17 cellular contexts compared by ENCODE assay signal in the genomic region with DNA sequence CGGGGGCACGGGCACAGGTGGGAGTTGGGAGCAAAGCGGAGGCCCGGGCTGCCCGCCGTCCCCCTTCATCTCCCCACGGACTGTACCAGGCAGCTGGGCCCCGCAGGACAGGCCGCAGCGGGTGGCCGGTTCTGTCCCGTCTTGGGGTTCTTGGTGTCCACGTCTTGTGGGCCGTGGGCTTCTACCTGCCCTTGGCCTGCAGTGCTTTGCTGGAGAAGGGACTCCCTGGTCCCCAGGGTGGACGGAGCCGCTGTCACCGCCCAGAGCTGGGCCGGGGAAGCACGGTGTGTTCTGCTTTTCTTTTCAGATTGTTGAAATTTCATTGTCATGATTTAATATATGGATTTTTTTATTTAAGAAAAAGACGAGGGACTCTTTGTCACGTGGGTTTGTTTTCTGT. TPM values are rescaled to one million over a fixed set of nuclear protein-coding genes. Genes with fewer than 3 reads are reported as not detected.
A peak's percentile ranks its signal among the peaks of the same experiment; 100 is the strongest.
DNase-seq lines count a peak whose midpoint lies in the region; ATAC-seq, FAIRE-seq and TF ChIP-seq lines count a peak whose summit lies in the region.
"Had no signal": no experiment of that assay in that cellular context is flagged by ENCODE, and none has a peak within 500 bp of the region (broad histone marks: within the 10 kb centered on the region; RNA-seq: fewer than 3 reads in every experiment).

No MANE protein-coding gene starts in this region.

- FAIRE-seq in A549 (lab: Jason Lieb, UNC) (no peak), GM12878 (lab: Jason Lieb, UNC) (no peak)

- H3K4me2 ChIP-seq in A549 = peak overlapping the region; percentile 1; the same call in 2 of the 3 replicates
- no peak overlapping the region for H3K4me2 ChIP-seq in GM12878 (ENCODE audit: control insufficient read depth, insufficient read depth)
- H3K4me2 ChIP-seq: KMS-11 had no signal

- CTCF ChIA-PET in A549 (lab: Yijun Ruan, JAX) (interaction anchor here (1.2 to 18.4 kb wide), 2 partner anchors 15 to 37 kb away, joined by 3 to 204 read pairs; partner anchors contain the start of gene TMEM184A), Calu3 (lab: Charles Lee) (no interaction called here), GM12878 (lab: Yijun Ruan, JAX) (no interaction called here)

- peaks cover 92% of the 10 kb centered on the region for H3K4me1 ChIP-seq in A549
- H3K4me1 ChIP-seq in GM12878 (ENCODE audit: control insufficient read depth, insufficient read depth, low read length) = no peaks in the 10 kb centered on the region

- RAD21 ChIA-PET in GM12878 (lab: Charles Lee; ENCODE audit: unreplicated experiment) = no interaction called here

- POLR2A ChIA-PET in A549 (lab: Yijun Ruan, JAX) (no interaction called here), GM12878 (lab: Charles Lee) (no interaction called here)

- H4K20me1 ChIP-seq in GM12878 (ENCODE audit: control insufficient read depth, insufficient read depth) = no peaks in the 10 kb centered on the region

- H3K27ac Mint-ChIP-seq in Calu3 (ENCODE audit: unreplicated experiment) (peak overlapping the region; percentile 98), nephron (peak overlapping the region; percentile 15 to 82 (median 24))

- peaks cover 3 to 21% of the 10 kb centered on the region in 2 experiments; a peak in 3 of 4 replicates for H3K36me3 ChIP-seq in GM12878 (ENCODE audit: control insufficient read depth in 2 of 2, insufficient read depth in 2 of 2, low read length in 1 of 2)

- H3K9me3 Mint-ChIP-seq in Calu3 (ENCODE audit: low read depth, unreplicated experiment) = no peaks in the 10 kb centered on the region
- H3K9me3 Mint-ChIP-seq in nephron = no peaks in the 10 kb centered on the region

- TSS peak; percentile 2 for BruUV-seq in Calu3 (replicated peaks; lab: Mats Ljungman, UMichigan)
- BruUV-seq in GM12878 (replicated peaks; lab: Mats Ljungman, UMichigan) = no TSS peak

- in situ Hi-C loops in GM12878 (cut with MboI) = no loop called here

- peaks cover 3% of the 10 kb centered on the region for H3K79me2 ChIP-seq in GM12878 (ENCODE audit: control insufficient read depth, insufficient read depth, low read length)

- no peak; the same call in 1 of the 2 replicates for TF ChIP-seq POLR2A in A549 (IDR thresholded peaks at IDR 0.05; ENCODE audit: low read length)
- 0 out of 2 replicates have a peak, but pooled peaks have one; percentile 26 for TF ChIP-seq POLR2A in GM12878 (IDR thresholded peaks at IDR 0.05; ENCODE audit: low read depth, low read length)

- H3K9me3 ChIP-seq in A549 = no peaks in the 10 kb centered on the region
- H3K9me3 ChIP-seq in GM12878 (replicated peaks; ENCODE audit: control insufficient read depth, insufficient read depth, low read length) = no peaks in the 10 kb centered on the region

- DNase-seq in A549 (ENCODE audit: low read depth in 1 of 2, low spot score in 1 of 2) = peak in 1 of 2 experiments; percentile 59
- no peak for DNase-seq in Calu3
- no peak for DNase-seq in GM12878 (ENCODE audit: low read depth, low spot score)
- DNase-seq in DMS153 treated with DMSO at 0.1 percent for 48 hours (lab: John Stamatoyannopoulos, UW; ENCODE audit: unreplicated experiment) = no peak
- DNase-seq: ACHN, EL, GM23248, MM.1S, NCI-H1105 treated with DMSO at 0.1 percent for 48 hours, NCI-H187, NCI-H2171, NCI-H774, SIG-M5 had no signal

- H3K27me3 Mint-ChIP-seq in Calu3 (ENCODE audit: unreplicated experiment) (no peaks in the 10 kb centered on the region), nephron (ENCODE audit: low read depth) (no peaks in the 10 kb centered on the region)

- WGBS in A549 (ENCODE audit: missing lambda C conversion rate) = 88% methylated on average over 21 of the region's 21 CpGs
- 96% methylated on average over 21 of the region's 21 CpGs for WGBS in GM12878 (ENCODE audit: insufficient coverage, insufficient replicate concordance, low lambda C conversion rate, missing lambda C conversion rate)

- peaks cover 100% of the 10 kb centered on the region for H3K36me3 Mint-ChIP-seq in Calu3 (ENCODE audit: insufficient read depth, unreplicated experiment)
- H3K36me3 Mint-ChIP-seq in nephron (ENCODE audit: low read depth) = no peaks in the 10 kb centered on the region

- H3K4me3 ChIP-seq in A549 (no peak overlapping the region), GM12878 (no peak overlapping the region)
- H3K4me3 ChIP-seq: GM23248 had no signal

- intact Hi-C loops in Calu3 (cut with micrococcal nuclease; ENCODE audit: unreplicated experiment) = no loop called here
- intact Hi-C loops in GM12878 (cut with micrococcal nuclease; ENCODE audit: unreplicated experiment) = no loop called here

- TF ChIP-seq CTCF in A549 (IDR thresholded peaks at IDR 0.05) (no peak; the same call in 2 of the 3 replicates), Calu3 (IDR thresholded peaks at IDR 0.05; ENCODE audit: unreplicated experiment) (no peak), GM12878 (IDR thresholded peaks at IDR 0.05 in 2 of 3, conservative IDR thresholded peaks at IDR 0.05 in 1 of 3; ENCODE audit: control insufficient read depth in 2 of 3, extremely low read depth in 1 of 3, insufficient read depth in 1 of 3, low read depth in 3 of 3, low read length in 3 of 3) (no peak), nephron (IDR thresholded peaks at IDR 0.05; ENCODE audit: unreplicated experiment in 3 of 3) (no peak)

- H3K4me3 Mint-ChIP-seq in Calu3 (ENCODE audit: low read depth, unreplicated experiment) = peak overlapping the region; percentile 44
- H3K4me3 Mint-ChIP-seq in nephron = no peak overlapping the region

- TF ChIP-seq RAD21 in A549 (conservative IDR thresholded peaks at IDR 0.05 in 1 of 2, IDR thresholded peaks at IDR 0.05 in 1 of 2) (no peak), GM12878 (IDR thresholded peaks at IDR 0.05; ENCODE audit: insufficient read depth, low read depth, low read length) (no peak)

- TF ChIP-seq EP300 in A549 (IDR thresholded peaks at IDR 0.05) (no peak), GM12878 (IDR thresholded peaks at IDR 0.05; ENCODE audit: borderline replicate concordance in 1 of 2, control insufficient read depth in 1 of 2, low read depth in 2 of 2, low read length in 2 of 2) (no peak)

- SMC1A ChIA-PET in GM12878 (lab: Charles Lee; ENCODE audit: uncharacterized antibody, unreplicated experiment) = no interaction called here

- ATAC-seq in A549 = no peak
- no peak for ATAC-seq in GM12878
- ATAC-seq in GM21737 (IDR thresholded peaks at IDR 0.05; ENCODE audit: unreplicated experiment) = no peak
- no peak for ATAC-seq in GM21529 (IDR thresholded peaks at IDR 0.05; ENCODE audit: unreplicated experiment)

- H3K27ac ChIP-seq in A549 (peak overlapping the region; percentile 97 to 98; a peak in 5 of 6 replicates), GM12878 (ENCODE audit: control insufficient read depth, insufficient read depth) (no peak overlapping the region)
- H3K27ac ChIP-seq: GM23248, KMS-11 had no signal

- H3K27me3 ChIP-seq in GM12878 (replicated peaks in 1 of 2; ENCODE audit: control insufficient read depth in 2 of 2, insufficient read depth in 2 of 2, low read length in 1 of 2) = no peaks in the 10 kb centered on the region

- H3K4me1 Mint-ChIP-seq in Calu3 (ENCODE audit: low read depth, unreplicated experiment) = peaks cover 29% of the 10 kb centered on the region
- peaks cover 16% of the 10 kb centered on the region for H3K4me1 Mint-ChIP-seq in nephron

- no peak overlapping the region for H3K9ac ChIP-seq in GM12878 (ENCODE audit: control insufficient read depth, insufficient read depth, low read length)
- H3K9ac ChIP-seq: GM23248, KMS-11 had no signal

- no peak overlapping the region for H2AFZ ChIP-seq in GM12878 (ENCODE audit: control insufficient read depth, low read depth, low read length)
- H2AFZ ChIP-seq: GM23248 had no signal

RNA-seq across cellular contexts. Expression of gene MAFK, which starts 11.8 kb away (rescaled TPM):
- polyA plus RNA-seq in A549 (2011; rRNA removed) = 61.0 and 67.9 TPM in 2 replicates
- 47.0 and 67.0 TPM in 2 replicates for polyA plus RNA-seq in A549 (2012; cell fraction: cytosol; rRNA removed)
- 433 and 488 TPM in 2 replicates for polyA plus RNA-seq in A549 (2012; cell fraction: nucleus; rRNA removed)
- polyA plus RNA-seq in A549 (2017; fragmentation: RNase III; extraction: RNeasy Plus Mini Kit Qiagen cat#74134 plus additional on column Dnase treatment) = 93.1 to 106 TPM (median 101 TPM) in 3 replicates
- 25.5 and 36.5 TPM in 2 replicates for polyA minus RNA-seq in A549 (2011; rRNA and poly(A)+ RNA removed)
- 105 and 113 TPM in 2 replicates for total RNA-seq in Calu3 (2022)
- total RNA-seq in GM12878 (2013; cell fraction: nucleolus; rRNA removed) = 15.1 and 16.9 TPM in 2 replicates
- 11.0 and 13.8 TPM in 2 replicates for total RNA-seq in GM12878 (2014; rRNA removed)
- 3.3 and 4.0 TPM in 2 replicates for total RNA-seq in GM12878 (2014; rRNA removed; fragmentation: Illumina TruSeq; extraction: Trizol)
- total RNA-seq in GM12878 (2021) = 24.3 and 24.5 TPM in 2 replicates
- 3.0 TPM for polyA plus RNA-seq in GM12878 (2011; ENCODE audit: low read depth)
- polyA plus RNA-seq in GM12878 (2011; rRNA removed) = 2.2 and 3.5 TPM in 2 replicates
- 4.0 and 5.5 TPM in 2 replicates for polyA plus RNA-seq in GM12878 (2011; cell fraction: cytosol; rRNA removed)
- polyA plus RNA-seq in GM12878 (2011; cell fraction: nucleus; rRNA removed) = 27.4 and 48.1 TPM in 2 replicates
- 10.2 and 16.3 TPM in 2 replicates for polyA plus RNA-seq in GM12878 (2012)
- 0.82 and 3.0 TPM in 2 replicates for polyA plus RNA-seq in GM12878 (2014; fragmentation: Illumina TruSeq; extraction: Trizol)
- polyA plus RNA-seq in GM12878 (2014; fragmentation: Nextera tagmentation; extraction: Ambion mirVana) = under 1 TPM; 0.10 to 0.26 TPM
- polyA plus RNA-seq in GM12878 (2014; rRNA removed) = 11.9 and 17.0 TPM in 2 replicates
- polyA plus RNA-seq in GM12878 (2016; fragmentation: Nextera tagmentation; extraction: Ambion mirVana) = 1 to 10 TPM; 1.3 to 1.4 TPM
- polyA minus RNA-seq in GM12878 (2011; rRNA and poly(A)+ RNA removed) = 1.8 and 5.4 TPM in 2 replicates
- 4.8 and 6.5 TPM in 2 replicates for polyA minus RNA-seq in GM12878 (2011; cell fraction: cytosol; rRNA and poly(A)+ RNA removed)
- 3.6 and 8.4 TPM in 2 replicates for polyA minus RNA-seq in GM12878 (2011; cell fraction: nucleus; rRNA and poly(A)+ RNA removed)

RNA-seq across cellular contexts. Expression of gene TMEM184A, which starts 13.7 kb away (rescaled TPM):
- polyA plus RNA-seq in A549 (2011; rRNA removed) (18.4 and 22.0 TPM in 2 replicates), A549 (2017; fragmentation: RNase III; extraction: RNeasy Plus Mini Kit Qiagen cat#74134 plus additional on column Dnase treatment) (14.3 to 16.1 TPM (median 15.8 TPM) in 3 replicates), GM12878 (2011; rRNA removed) (not detected in 2 replicates), GM12878 (2014; fragmentation: Illumina TruSeq; extraction: Trizol) (not detected in 2 replicates), GM12878 (2014; fragmentation: Nextera tagmentation; extraction: Ambion mirVana) (under 1 TPM in 1 of 2 experiments, not detected in 1; 0.04 TPM), GM12878 (2014; rRNA removed) (not detected in 2 replicates), GM12878 (2016; fragmentation: Nextera tagmentation; extraction: Ambion mirVana) (not detected)
- 22.6 and 32.6 TPM in 2 replicates for polyA plus RNA-seq in A549 (2012; cell fraction: cytosol; rRNA removed)
- polyA plus RNA-seq in A549 (2012; cell fraction: nucleus; rRNA removed) = 86.6 and 140 TPM in 2 replicates
- polyA minus RNA-seq in A549 (2011; rRNA and poly(A)+ RNA removed) = 51.8 and 53.5 TPM in 2 replicates
- total RNA-seq in Calu3 (2022) (61.9 and 75.8 TPM in 2 replicates), GM12878 (2014; rRNA removed) (not detected in 2 replicates), GM12878 (2014; rRNA removed; fragmentation: Illumina TruSeq; extraction: Trizol) (not detected in 2 replicates), GM12878 (2021) (0.15 TPM in 1 of 2 replicates, not detected in the other)
- total RNA-seq in GM12878 (2013; cell fraction: nucleolus; rRNA removed) = not detected in 2 replicates
- not detected for polyA plus RNA-seq in GM12878 (2011; ENCODE audit: low read depth)
- not detected in 2 replicates for polyA plus RNA-seq in GM12878 (2011; cell fraction: cytosol; rRNA removed)
- polyA plus RNA-seq in GM12878 (2011; cell fraction: nucleus; rRNA removed) = not detected in 2 replicates
- polyA plus RNA-seq in GM12878 (2012) = 0.07 and 0.09 TPM in 2 replicates
- not detected in 2 replicates for polyA minus RNA-seq in GM12878 (2011; rRNA and poly(A)+ RNA removed)
- polyA minus RNA-seq in GM12878 (2011; cell fraction: cytosol; rRNA and poly(A)+ RNA removed) = 0.53 and 1.9 TPM in 2 replicates
- 0.12 TPM in 1 of 2 replicates, not detected in the other for polyA minus RNA-seq in GM12878 (2011; cell fraction: nucleus; rRNA and poly(A)+ RNA removed)
- total RNA-seq: GM23248 had no signal
- polyA plus RNA-seq: GM23248 had no signal

RNA-seq across cellular contexts. Expression of gene PSMG3, which starts 27.5 kb away (rescaled TPM):
- 83.9 and 89.3 TPM in 2 replicates for polyA plus RNA-seq in A549 (2011; rRNA removed)
- polyA plus RNA-seq in A549 (2012; cell fraction: cytosol; rRNA removed) = 158 and 161 TPM in 2 replicates
- polyA plus RNA-seq in A549 (2012; cell fraction: nucleus; rRNA removed) = 102 and 111 TPM in 2 replicates
- polyA plus RNA-seq in A549 (2017; fragmentation: RNase III; extraction: RNeasy Plus Mini Kit Qiagen cat#74134 plus additional on column Dnase treatment) = 75.9 to 81.0 TPM (median 78.3 TPM) in 3 replicates
- polyA minus RNA-seq in A549 (2011; rRNA and poly(A)+ RNA removed) = 22.6 and 32.9 TPM in 2 replicates
- total RNA-seq in Calu3 (2022) = 64.0 and 67.2 TPM in 2 replicates
- total RNA-seq in GM12878 (2013; cell fraction: nucleolus; rRNA removed) = 10.9 and 12.5 TPM in 2 replicates
- 64.9 and 68.7 TPM in 2 replicates for total RNA-seq in GM12878 (2014; rRNA removed)
- 46.7 and 52.4 TPM in 2 replicates for total RNA-seq in GM12878 (2014; rRNA removed; fragmentation: Illumina TruSeq; extraction: Trizol)
- 49.7 and 50.3 TPM in 2 replicates for total RNA-seq in GM12878 (2021)
- 22.7 TPM for polyA plus RNA-seq in GM12878 (2011; ENCODE audit: low read depth)
- polyA plus RNA-seq in GM12878 (2011; rRNA removed) = 49.5 and 74.5 TPM in 2 replicates
- 95.7 and 148 TPM in 2 replicates for polyA plus RNA-seq in GM12878 (2011; cell fraction: cytosol; rRNA removed)
- 108 and 119 TPM in 2 replicates for polyA plus RNA-seq in GM12878 (2011; cell fraction: nucleus; rRNA removed)
- polyA plus RNA-seq in GM12878 (2012) = 30.9 and 37.1 TPM in 2 replicates
- polyA plus RNA-seq in GM12878 (2014; fragmentation: Illumina TruSeq; extraction: Trizol) = 11.5 and 33.9 TPM in 2 replicates
- polyA plus RNA-seq in GM12878 (2014; fragmentation: Nextera tagmentation; extraction: Ambion mirVana) = 10 to 100 TPM; 23.9 to 40.5 TPM
- 90.4 and 92.0 TPM in 2 replicates for polyA plus RNA-seq in GM12878 (2014; rRNA removed)
- 100 to 1,000 TPM; 109 to 115 TPM for polyA plus RNA-seq in GM12878 (2016; fragmentation: Nextera tagmentation; extraction: Ambion mirVana)
- polyA minus RNA-seq in GM12878 (2011; rRNA and poly(A)+ RNA removed) = 20.5 and 33.2 TPM in 2 replicates
- polyA minus RNA-seq in GM12878 (2011; cell fraction: cytosol; rRNA and poly(A)+ RNA removed) = 8.6 and 10.7 TPM in 2 replicates
- 6.3 and 10.5 TPM in 2 replicates for polyA minus RNA-seq in GM12878 (2011; cell fraction: nucleus; rRNA and poly(A)+ RNA removed)

RNA-seq across cellular contexts. Expression of gene INTS1, which starts 38.1 kb away (rescaled TPM):
- 14.6 and 18.4 TPM in 2 replicates for polyA plus RNA-seq in A549 (2011; rRNA removed)
- polyA plus RNA-seq in A549 (2012; cell fraction: cytosol; rRNA removed) = 50.9 and 73.0 TPM in 2 replicates
- polyA plus RNA-seq in A549 (2012; cell fraction: nucleus; rRNA removed) = 263 and 419 TPM in 2 replicates
- polyA plus RNA-seq in A549 (2017; fragmentation: RNase III; extraction: RNeasy Plus Mini Kit Qiagen cat#74134 plus additional on column Dnase treatment) = 48.0 to 48.7 TPM (median 48.1 TPM) in 3 replicates
- polyA minus RNA-seq in A549 (2011; rRNA and poly(A)+ RNA removed) = 28.4 and 51.5 TPM in 2 replicates
- total RNA-seq in Calu3 (2022) = 177 and 192 TPM in 2 replicates
- total RNA-seq in GM12878 (2013; cell fraction: nucleolus; rRNA removed) = 84.3 and 100.0 TPM in 2 replicates
- 14.6 and 19.5 TPM in 2 replicates for total RNA-seq in GM12878 (2014; rRNA removed)
- 6.9 and 10.0 TPM in 2 replicates for total RNA-seq in GM12878 (2014; rRNA removed; fragmentation: Illumina TruSeq; extraction: Trizol)
- total RNA-seq in GM12878 (2021) = 76.5 and 89.0 TPM in 2 replicates
- polyA plus RNA-seq in GM12878 (2011; ENCODE audit: low read depth) = 15.0 TPM
- 4.0 and 7.5 TPM in 2 replicates for polyA plus RNA-seq in GM12878 (2011; rRNA removed)
- polyA plus RNA-seq in GM12878 (2011; cell fraction: cytosol; rRNA removed) = 13.2 and 20.1 TPM in 2 replicates
- 171 and 228 TPM in 2 replicates for polyA plus RNA-seq in GM12878 (2011; cell fraction: nucleus; rRNA removed)
- polyA plus RNA-seq in GM12878 (2012) = 37.9 and 40.3 TPM in 2 replicates
- 0.98 and 10.6 TPM in 2 replicates for polyA plus RNA-seq in GM12878 (2014; fragmentation: Illumina TruSeq; extraction: Trizol)
- polyA plus RNA-seq in GM12878 (2014; fragmentation: Nextera tagmentation; extraction: Ambion mirVana) = 1 to 10 TPM in 1 of 2 experiments, under 1 TPM in 1; 0.52 to 1.5 TPM
- polyA plus RNA-seq in GM12878 (2014; rRNA removed) = 35.1 and 40.6 TPM in 2 replicates
- 10 to 100 TPM; 37.0 to 38.3 TPM for polyA plus RNA-seq in GM12878 (2016; fragmentation: Nextera tagmentation; extraction: Ambion mirVana)
- polyA minus RNA-seq in GM12878 (2011; rRNA and poly(A)+ RNA removed) = 10.7 and 23.6 TPM in 2 replicates
- 17.7 and 24.6 TPM in 2 replicates for polyA minus RNA-seq in GM12878 (2011; cell fraction: cytosol; rRNA and poly(A)+ RNA removed)
- 30.1 and 54.0 TPM in 2 replicates for polyA minus RNA-seq in GM12878 (2011; cell fraction: nucleus; rRNA and poly(A)+ RNA removed)

Comparison
In these comparisons a context has a peak if more than half of its experiments do, and no peak if none do; other contexts are left out.
1. RNA of gene TMEM184A, which starts 13.7 kb away (total RNA-seq): 61.9 to 75.8 TPM in Calu3; 0.15 TPM in GM12878; every median in the first group is over 10 times any median in the second.
2. Of the 24 proteins assayed by ChIP-seq in both GM12878 and A549: peak only in GM12878: POLR2A; only in A549: PBX3; in both: none; in neither: 22.